Comparison of ENCODE assay signal across 1 cellular context in the genomic region with DNA sequence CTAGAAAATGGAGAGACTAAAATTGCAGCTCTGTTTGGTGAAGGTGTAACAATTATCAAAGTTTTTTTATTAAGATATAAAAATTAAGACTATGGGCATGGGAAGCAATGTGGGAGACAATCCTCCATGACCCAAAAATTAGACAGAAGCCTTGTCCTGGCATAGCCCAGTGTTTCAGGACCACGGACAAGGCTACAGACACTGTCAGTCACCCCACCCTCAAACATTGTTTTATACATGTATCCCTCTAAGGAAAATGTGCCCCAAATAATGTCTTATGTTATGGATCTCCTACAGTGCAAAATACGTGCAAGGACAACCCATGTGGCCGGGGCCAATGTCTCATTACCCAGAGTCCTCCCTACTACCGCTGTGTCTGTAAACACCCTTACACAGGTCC.
TF ChIP-seq lines count a peak whose summit lies in the region.

No MANE protein-coding gene starts in this region.

TF ChIP-seq in WTC11, 78 proteins besides CTCF, POLR2A, EP300 and RAD21 (continued from another document):
- TF ChIP-seq, protein P1, sequence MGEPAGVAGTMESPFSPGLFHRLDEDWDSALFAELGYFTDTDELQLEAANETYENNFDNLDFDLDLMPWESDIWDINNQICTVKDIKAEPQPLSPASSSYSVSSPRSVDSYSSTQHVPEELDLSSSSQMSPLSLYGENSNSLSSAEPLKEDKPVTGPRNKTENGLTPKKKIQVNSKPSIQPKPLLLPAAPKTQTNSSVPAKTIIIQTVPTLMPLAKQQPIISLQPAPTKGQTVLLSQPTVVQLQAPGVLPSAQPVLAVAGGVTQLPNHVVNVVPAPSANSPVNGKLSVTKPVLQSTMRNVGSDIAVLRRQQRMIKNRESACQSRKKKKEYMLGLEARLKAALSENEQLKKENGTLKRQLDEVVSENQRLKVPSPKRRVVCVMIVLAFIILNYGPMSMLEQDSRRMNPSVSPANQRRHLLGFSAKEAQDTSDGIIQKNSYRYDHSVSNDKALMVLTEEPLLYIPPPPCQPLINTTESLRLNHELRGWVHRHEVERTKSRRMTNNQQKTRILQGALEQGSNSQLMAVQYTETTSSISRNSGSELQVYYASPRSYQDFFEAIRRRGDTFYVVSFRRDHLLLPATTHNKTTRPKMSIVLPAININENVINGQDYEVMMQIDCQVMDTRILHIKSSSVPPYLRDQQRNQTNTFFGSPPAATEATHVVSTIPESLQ (CRISPR knock-in tag; IDR thresholded peaks at IDR 0.05) = no peak
- TF ChIP-seq ATF2 (CRISPR knock-in tag; IDR thresholded peaks at IDR 0.05; ENCODE audit: borderline replicate concordance, low read depth) = no peak
- no peak for TF ChIP-seq CREM (CRISPR knock-in tag; IDR thresholded peaks at IDR 0.05)
- TF ChIP-seq, protein P2, sequence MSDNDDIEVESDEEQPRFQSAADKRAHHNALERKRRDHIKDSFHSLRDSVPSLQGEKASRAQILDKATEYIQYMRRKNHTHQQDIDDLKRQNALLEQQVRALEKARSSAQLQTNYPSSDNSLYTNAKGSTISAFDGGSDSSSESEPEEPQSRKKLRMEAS (CRISPR knock-in tag; IDR thresholded peaks at IDR 0.05) = no peak
